1 cellular context compared by ENCODE assay signal in the genomic region with DNA sequence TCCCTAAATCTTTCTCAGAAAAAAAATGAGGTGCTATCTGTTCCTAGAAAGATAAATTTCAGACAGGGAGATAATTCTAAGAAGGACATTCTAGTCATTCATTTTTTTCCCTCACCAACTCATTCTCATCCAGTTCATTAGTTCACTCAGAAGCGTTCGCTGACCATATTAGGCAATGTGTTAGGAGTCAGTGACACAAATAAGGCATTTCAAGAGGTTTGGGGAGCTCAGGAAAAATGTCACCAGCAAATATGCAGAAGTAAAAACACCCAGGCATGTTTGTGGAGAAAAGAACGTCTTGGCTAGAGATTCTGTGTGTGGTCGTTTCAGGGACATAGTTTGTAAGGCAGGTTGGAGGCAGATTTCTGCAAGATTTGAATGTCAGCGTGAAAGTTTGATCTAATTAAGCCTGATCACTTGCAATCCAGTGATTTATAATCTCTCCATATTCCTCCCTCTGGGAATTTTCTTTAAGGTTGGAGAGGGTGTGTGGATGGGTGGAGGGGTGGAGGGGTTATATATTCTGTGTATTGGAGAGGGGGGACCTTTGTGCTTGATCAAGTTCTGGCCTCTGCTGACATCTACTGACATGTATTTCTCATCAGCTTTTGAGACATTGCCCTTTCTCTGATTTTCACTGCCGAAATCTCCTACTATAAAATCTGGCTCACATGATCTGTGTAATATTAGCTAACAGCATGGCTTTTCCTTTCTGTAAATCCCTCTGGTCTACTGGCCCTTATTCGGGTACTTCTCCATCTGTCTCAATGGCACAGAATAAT.
TF ChIP-seq lines count a peak whose summit lies in the region.

No MANE protein-coding gene starts in this region.

TF ChIP-seq in WTC11, 78 proteins besides CTCF, POLR2A, EP300 and RAD21 (continued from another document):
- TF ChIP-seq PRDM15 (CRISPR knock-in tag; IDR thresholded peaks at IDR 0.05): no peak
- TF ChIP-seq ZNF423 (CRISPR knock-in tag; IDR thresholded peaks at IDR 0.05): no peak
- no peak for TF ChIP-seq ZNF138 (CRISPR knock-in tag; conservative IDR thresholded peaks at IDR 0.05)
- no peak for TF ChIP-seq ZSCAN18 (CRISPR knock-in tag; IDR thresholded peaks at IDR 0.05)
- TF ChIP-seq ZNF396 (CRISPR knock-in tag; IDR thresholded peaks at IDR 0.05; ENCODE audit: borderline replicate concordance): no peak
- TF ChIP-seq GTF2I (CRISPR knock-in tag; conservative IDR thresholded peaks at IDR 0.05): no peak
- no peak for TF ChIP-seq ELF4 (CRISPR knock-in tag; IDR thresholded peaks at IDR 0.05; ENCODE audit: low read depth)
- TF ChIP-seq, protein P1, sequence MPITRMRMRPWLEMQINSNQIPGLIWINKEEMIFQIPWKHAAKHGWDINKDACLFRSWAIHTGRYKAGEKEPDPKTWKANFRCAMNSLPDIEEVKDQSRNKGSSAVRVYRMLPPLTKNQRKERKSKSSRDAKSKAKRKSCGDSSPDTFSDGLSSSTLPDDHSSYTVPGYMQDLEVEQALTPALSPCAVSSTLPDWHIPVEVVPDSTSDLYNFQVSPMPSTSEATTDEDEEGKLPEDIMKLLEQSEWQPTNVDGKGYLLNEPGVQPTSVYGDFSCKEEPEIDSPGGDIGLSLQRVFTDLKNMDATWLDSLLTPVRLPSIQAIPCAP (CRISPR knock-in tag; IDR thresholded peaks at IDR 0.05): no peak
- no peak for TF ChIP-seq ZBTB21 (CRISPR knock-in tag; IDR thresholded peaks at IDR 0.05; ENCODE audit: borderline replicate concordance)
- no peak for TF ChIP-seq CREM (CRISPR knock-in tag; IDR thresholded peaks at IDR 0.05)
- TF ChIP-seq FOXK1 (CRISPR knock-in tag; IDR thresholded peaks at IDR 0.05): no peak
- TF ChIP-seq ZNF671 (CRISPR knock-in tag; IDR thresholded peaks at IDR 0.05): no peak
